Comparison of ENCODE assay signal across 23 cellular contexts in genomic region chr2:96591494-96591893, GRCh38. TPM values are rescaled to one million over a fixed set of nuclear protein-coding genes. Genes with fewer than 3 reads are reported as not detected.
"Had no signal": no experiment of that assay in that cellular context is flagged by ENCODE, and none has a peak within 500 bp of the region (broad histone marks: within the 10 kb centered on the region; RNA-seq: fewer than 3 reads in every experiment).

No MANE protein-coding gene starts in this region.

- H3K27ac Mint-ChIP-seq: nephron; stimulated activated naive B cell treated with anti-CD40 and anti-IgM and Interleukin-4, amounts not matched to agents 10 μg/mL and 1 μg/mL and 100 μg/mL, for 72 hours; stimulated activated naive CD8-positive, alpha-beta T cell treated with anti-CD3 and anti-CD28 coated beads, Interleukin-15, amount 100 ng/mL, for 72 hours had no signal

- H3K4me3 Mint-ChIP-seq: nephron; stimulated activated naive B cell treated with anti-CD40 and anti-IgM and Interleukin-4, amounts not matched to agents 10 μg/mL and 1 μg/mL and 100 μg/mL, for 72 hours; stimulated activated naive CD8-positive, alpha-beta T cell treated with anti-CD3 and anti-CD28 coated beads, Interleukin-15, amount 100 ng/mL, for 72 hours had no signal

- ATAC-seq: foreskin keratinocyte; left lobe of liver; sciatic nerve; stimulated activated naive B cell treated with anti-CD40 and anti-IgM and Interleukin-4, amounts not matched to agents 10 μg/mL and 1 μg/mL and 100 μg/mL, for 72 hours; stimulated activated naive CD8-positive, alpha-beta T cell treated with anti-CD3 and anti-CD28 coated beads, Interleukin-15, amount 100 ng/mL, for 72 hours had no signal

- H3K9me3 Mint-ChIP-seq: nephron; stimulated activated naive B cell treated with anti-CD40 and anti-IgM and Interleukin-4, amounts not matched to agents 10 μg/mL and 1 μg/mL and 100 μg/mL, for 72 hours; stimulated activated naive CD8-positive, alpha-beta T cell treated with anti-CD3 and anti-CD28 coated beads, Interleukin-15, amount 100 ng/mL, for 72 hours had no signal

- H3K4me1 Mint-ChIP-seq: nephron had no signal

- H3K27ac ChIP-seq: foreskin keratinocyte, neutrophil, thoracic aorta had no signal

- H3K4me1 ChIP-seq: foreskin keratinocyte, transverse colon had no signal

- H3K27me3 ChIP-seq: foreskin keratinocyte, heart left ventricle, neutrophil, spleen, transverse colon had no signal

- H3K9me3 ChIP-seq: heart left ventricle, neutrophil, spleen, thoracic aorta, transverse colon had no signal

- H3K27me3 Mint-ChIP-seq: stimulated activated naive B cell treated with anti-CD40 and anti-IgM and Interleukin-4, amounts not matched to agents 10 μg/mL and 1 μg/mL and 100 μg/mL, for 72 hours; stimulated activated naive CD8-positive, alpha-beta T cell treated with anti-CD3 and anti-CD28 coated beads, Interleukin-15, amount 100 ng/mL, for 72 hours had no signal

- DNase-seq: effector memory CD4-positive, alpha-beta T cell; foreskin keratinocyte; heart left ventricle; hippocampal formation; kidney glomerular epithelial cell; mammary epithelial cell; spleen; stimulated activated CD4-positive, alpha-beta T cell treated with anti-CD3 and anti-CD28 coated beads, Interleukin-15, amount 100 ng/mL, for 24 hours; stimulated activated CD4-positive, alpha-beta T cell treated with anti-CD3 and anti-CD28 coated beads, Interleukin-1b, Interleukin-23, amount 100 ng/mL, for 48 hours; stimulated activated CD4-positive, alpha-beta T cell treated with anti-CD3 and anti-CD28 coated beads, Interleukin-4, amount 100 ng/mL, for 24 hours; stimulated activated naive B cell treated with anti-CD40 and anti-IgM and Interleukin-4, amounts not matched to agents 10 μg/mL and 1 μg/mL and 100 μg/mL, for 72 hours; stimulated activated naive CD8-positive, alpha-beta T cell treated with anti-CD3 and anti-CD28 coated beads, Interleukin-15, amount 100 ng/mL, for 72 hours; transverse colon had no signal

- H3K4me3 ChIP-seq: heart left ventricle, spleen, thoracic aorta, transverse colon had no signal

RNA-seq across cellular contexts. Expression of gene FER1L5, which starts 51.1 kb away (rescaled TPM):
- total RNA-seq: glomerular endothelial cell, lower leg skin, myocyte, pulmonary artery endothelial cell, subcutaneous adipose tissue, thoracic aorta, transverse colon had no signal
